ENCODE assay signal across 9 cellular contexts in the genomic region with DNA sequence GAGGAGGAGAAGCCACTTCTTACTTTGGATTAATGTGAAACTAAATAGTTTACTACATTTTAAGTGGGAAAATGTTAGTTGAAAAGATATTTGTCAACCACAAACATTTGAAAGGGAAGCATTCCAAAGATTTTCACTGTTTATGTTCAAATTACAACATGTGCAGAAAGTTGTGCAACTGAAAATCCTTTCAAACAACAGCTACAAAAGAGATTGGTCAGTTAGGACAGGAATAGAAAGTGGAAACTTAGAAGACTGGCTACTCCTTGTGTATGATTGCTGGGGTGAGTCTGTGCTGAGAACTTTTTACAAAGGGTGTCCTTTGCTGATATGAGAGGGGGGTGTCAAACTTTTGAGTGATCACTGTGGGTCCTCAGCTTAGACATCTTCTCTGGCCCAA.
DNase-seq lines count a peak whose midpoint lies in the region; ATAC-seq and TF ChIP-seq lines count a peak whose summit lies in the region.
"Had no signal": no experiment of that assay in that cellular context is flagged by ENCODE, and none has a peak within 500 bp of the region (broad histone marks: within the 10 kb centered on the region; RNA-seq: fewer than 3 reads in every experiment).

No MANE protein-coding gene starts in this region.

- no peak for TF ChIP-seq EP300 in SK-N-SH (IDR thresholded peaks at IDR 0.05; ENCODE audit: borderline replicate concordance in 1 of 2, low read depth in 1 of 2, low read length in 1 of 2)

- no peak overlapping the region for H3K9ac ChIP-seq in SK-N-SH

- peaks cover 23% of the 10 kb centered on the region for H3F3A ChIP-seq in SK-N-SH (replicated peaks; ENCODE audit: insufficient read depth)

- H3K4me1 ChIP-seq in SK-N-SH (ENCODE audit: control insufficient read depth in 1 of 2, insufficient read depth in 2 of 2, low read depth in 1 of 2, low read length in 1 of 2), result peaks cover 0 to 35% of the 10 kb centered on the region in 2 experiments; a peak in 3 of 4 replicates

- H3K36me3 ChIP-seq in SK-N-SH (replicated peaks in 1 of 2; ENCODE audit: control insufficient read depth in 1 of 2, insufficient read depth in 2 of 2, low read length in 1 of 2), result no peaks in the 10 kb centered on the region

- peak overlapping the region; percentile 24; the same call in 1 of the 2 replicates for H2AFZ ChIP-seq in SK-N-SH (ENCODE audit: low read depth)

- ATAC-seq in GM18873 (IDR thresholded peaks at IDR 0.05; ENCODE audit: low FRiP score, unreplicated experiment) (no peak), HG03378 (IDR thresholded peaks at IDR 0.05; ENCODE audit: unreplicated experiment) (no peak)

- TF ChIP-seq RAD21 in SK-N-SH (IDR thresholded peaks at IDR 0.05; ENCODE audit: low read length), result no peak

- H3K9me2 ChIP-seq in SK-N-SH, result no peaks in the 10 kb centered on the region

- H3K27me3 ChIP-seq in SK-N-SH (ENCODE audit: insufficient read depth), result no peaks in the 10 kb centered on the region

- peak overlapping the region in 1 of 2 experiments; percentile 69; a peak in 2 of 4 replicates for H3K27ac ChIP-seq in SK-N-SH (ENCODE audit: low read depth in 2 of 2, low read length in 1 of 2)

- DNase-seq in AG20443 (ENCODE audit: low spot score) (peak; percentile 58), SK-N-SH (no peak), fibroblast of pulmonary artery (ENCODE audit: low read depth) (peak; percentile 93), pons (ENCODE audit: low spot score) (peak; percentile 17), HEK293T (ENCODE audit: extremely low spot score) (no peak)
- no peak for DNase-seq in stimulated activated CD4-positive, alpha-beta T cell treated with anti-CD3 and anti-CD28 coated beads, Interleukin-12 subunit alpha, Interleukin-12 subunit beta, amount 100 ng/mL, for 4 hours
- DNase-seq: activated effector memory CD4-positive, alpha-beta T cell treated with anti-CD3 and anti-CD28 coated beads, Interleukin-2, amount 50 U/mL, for 16 hours had no signal

- CTCF ChIA-PET in SK-N-SH (lab: Yijun Ruan, JAX), result no interaction called here
- CTCF ChIA-PET in HEK293T (lab: Yijun Ruan, JAX), result no interaction called here

- no peaks in the 10 kb centered on the region for H4K20me1 ChIP-seq in SK-N-SH (ENCODE audit: insufficient read depth)

- POLR2A ChIA-PET in SK-N-SH (lab: Yijun Ruan, JAX) (no interaction called here), HEK293T (lab: Yijun Ruan, JAX) (no interaction called here)

- no peaks in the 10 kb centered on the region for H3K79me2 ChIP-seq in SK-N-SH (ENCODE audit: insufficient read depth)

- H3K9me3 ChIP-seq in SK-N-SH, result no peaks in the 10 kb centered on the region

- H3K4me3 ChIP-seq in SK-N-SH (ENCODE audit: low read depth in 2 of 2, low read length in 1 of 2), result no peak overlapping the region
- no peak overlapping the region for H3K4me3 ChIP-seq in fibroblast of pulmonary artery (replicated peaks; ENCODE audit: low read depth, low read length)

- H3K4me2 ChIP-seq in SK-N-SH, result peak overlapping the region; percentile 14; the same call in 1 of the 2 replicates

- TF ChIP-seq CTCF in SK-N-SH (IDR thresholded peaks at IDR 0.05) (no peak), fibroblast of pulmonary artery (IDR thresholded peaks at IDR 0.05; ENCODE audit: low read length, missing control alignments) (no peak)

TF ChIP-seq in SK-N-SH, 30 proteins besides CTCF, POLR2A, EP300 and RAD21:
- TF ChIP-seq GATA2 (CRISPR knock-in tag; IDR thresholded peaks at IDR 0.05), result no peak
TF ChIP-seq in SK-N-SH: peak in this region for 0.

TF ChIP-seq in HEK293T, 16 proteins besides CTCF, POLR2A, EP300 and RAD21:
- TF ChIP-seq FOXK2 (IDR thresholded peaks at IDR 0.05), result no peak

Comparison
In these comparisons a context has a peak if more than half of its experiments do, and no peak if none do; other contexts are left out.
1. DNase-seq: peak in AG20443 (single experiment), fibroblast of pulmonary artery (single experiment) and pons (single experiment); none in SK-N-SH (single experiment), HEK293T (single experiment) and stimulated activated CD4-positive, alpha-beta T cell treated with anti-CD3 and anti-CD28 coated beads, Interleukin-12 subunit alpha, Interleukin-12 subunit beta, amount 100 ng/mL, for 4 hours (single experiment).